Comparison of ENCODE assay signal across 23 cellular contexts in the genomic region with DNA sequence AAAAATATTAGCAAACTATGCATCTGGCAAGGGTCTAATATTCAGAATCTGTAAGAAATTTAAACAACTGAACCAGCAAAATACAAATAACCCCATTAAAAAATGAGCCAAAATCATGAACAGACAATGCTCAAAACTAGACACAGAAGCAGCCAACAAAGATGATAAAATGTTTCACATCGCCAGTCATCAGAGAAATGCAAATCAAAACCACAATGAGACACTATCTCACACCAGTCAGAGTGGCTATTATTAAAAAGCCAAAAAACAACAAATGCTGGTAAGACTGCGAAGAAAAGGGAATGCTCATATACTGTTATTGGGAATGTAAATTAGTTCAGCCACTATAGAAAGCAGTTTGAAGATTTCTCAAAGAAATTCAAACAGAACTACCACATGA.
DNase-seq lines count a peak whose midpoint lies in the region; ATAC-seq, FAIRE-seq and TF ChIP-seq lines count a peak whose summit lies in the region.
"Had no signal": no experiment of that assay in that cellular context is flagged by ENCODE, and none has a peak within 500 bp of the region (broad histone marks: within the 10 kb centered on the region; RNA-seq: fewer than 3 reads in every experiment).

No MANE protein-coding gene starts in this region.

- peak; percentile 79 for FAIRE-seq in GM12892 (lab: Jason Lieb, UNC)
- FAIRE-seq: A204.1, GM19239 had no signal

- no peaks in the 10 kb centered on the region for H3K27me3 ChIP-seq in brain microvascular endothelial cell (replicated peaks)
- H3K27me3 ChIP-seq: BE2C had no signal

- ATAC-seq in GM18867 (IDR thresholded peaks at IDR 0.05; ENCODE audit: unreplicated experiment) (peak; percentile 62), HG02885 (IDR thresholded peaks at IDR 0.05; ENCODE audit: poor library complexity, unreplicated experiment) (peak; percentile 62), HG03460 (IDR thresholded peaks at IDR 0.05; ENCODE audit: unreplicated experiment) (no peak), HG03097 (IDR thresholded peaks at IDR 0.05; ENCODE audit: low FRiP score, unreplicated experiment) (no peak)
- ATAC-seq: HCT116 had no signal

- TF ChIP-seq CTCF in brain microvascular endothelial cell (IDR thresholded peaks at IDR 0.05; ENCODE audit: low read depth, low read length, missing control alignments) = no peak

- H3K27ac ChIP-seq in brain microvascular endothelial cell = no peak overlapping the region
- H3K27ac ChIP-seq: PC-9 had no signal

- H3K4me3 ChIP-seq in brain microvascular endothelial cell (ENCODE audit: low read depth, low read length) = no peak overlapping the region
- H3K4me3 ChIP-seq: PC-9 had no signal

- no peak for DNase-seq in GM12892 (ENCODE audit: insufficient read length)
- peak; percentile 16 for DNase-seq in brain microvascular endothelial cell
- no peak for DNase-seq in NCI-H2227 (lab: John Stamatoyannopoulos, UW; ENCODE audit: unreplicated experiment)
- DNase-seq in NCI-H2196 treated with DMSO at 0.1 percent for 48 hours (lab: John Stamatoyannopoulos, UW; ENCODE audit: unreplicated experiment) = no peak
- DNase-seq: BE2C; CD4-positive, CD25-positive, alpha-beta regulatory T cell; COR-L47; DMS 273 treated with DMSO at 0.1 percent for 48 hours; DND-41; GOT3; KG1; NCI-H187; NCI-H2107; NCI-H226; NCI-H524 treated with DMSO at 0.1 percent for 48 hours; PC-9 had no signal

- in situ Hi-C loops in brain microvascular endothelial cell (cut with HindIII; ENCODE audit: low pct_ligation_motif_present, low sequenced_read_pairs) = no loop called here

- no peaks in the 10 kb centered on the region for H3K36me3 ChIP-seq in brain microvascular endothelial cell (replicated peaks)
- H3K36me3 ChIP-seq: BE2C had no signal

- TF ChIP-seq POLR2A in GM12892 (IDR thresholded peaks at IDR 0.05; ENCODE audit: low read depth, low read length) = no peak

Comparison
In these comparisons a context has a peak if more than half of its experiments do, and no peak if none do; other contexts are left out.
1. ATAC-seq: peak in GM18867 (single experiment) and HG02885 (single experiment); none in HG03460 (single experiment) and HG03097 (single experiment).